ENCODE assay signal across 1 cellular context in the genomic region with DNA sequence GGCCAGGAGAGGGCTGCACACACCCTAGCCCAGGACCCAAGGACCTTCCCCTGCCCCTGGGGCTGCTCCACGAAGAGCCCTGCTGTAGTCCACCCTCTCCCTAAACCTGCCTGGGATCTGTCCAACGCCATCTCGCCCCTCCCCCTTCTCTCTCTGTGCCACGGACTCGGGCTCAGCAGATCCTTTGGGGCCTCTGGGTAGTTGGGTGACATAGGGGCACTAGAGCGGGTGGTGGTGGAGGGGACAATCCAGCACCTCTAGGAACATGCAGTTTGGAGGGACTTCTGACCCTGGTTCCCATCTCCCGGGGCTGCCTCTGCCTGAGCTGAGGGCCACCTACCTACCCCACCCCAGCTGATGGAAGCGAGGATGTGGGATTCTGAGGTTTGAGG.
TF ChIP-seq lines count a peak whose summit lies in the region.

No MANE protein-coding gene starts in this region.

TF ChIP-seq in HEK293T, 16 proteins besides CTCF, POLR2A, EP300 and RAD21:
- TF ChIP-seq ARNT (IDR thresholded peaks at IDR 0.05) (no peak), L3MBTL2 (conservative IDR thresholded peaks at IDR 0.05) (no peak), FOXK2 (IDR thresholded peaks at IDR 0.05) (no peak), NFRKB (IDR thresholded peaks at IDR 0.05) (no peak), ZNF384 (IDR thresholded peaks at IDR 0.05) (no peak), TARDBP (IDR thresholded peaks at IDR 0.05) (no peak), SP1 (IDR thresholded peaks at IDR 0.05) (no peak), ELF4 (IDR thresholded peaks at IDR 0.05) (no peak), HDGF (IDR thresholded peaks at IDR 0.05; ENCODE audit: borderline replicate concordance) (no peak), LEF1 (IDR thresholded peaks at IDR 0.05; ENCODE audit: borderline replicate concordance) (no peak), FOXM1 (IDR thresholded peaks at IDR 0.05; ENCODE audit: borderline replicate concordance) (no peak), BHLHE40 (IDR thresholded peaks at IDR 0.05; ENCODE audit: borderline replicate concordance) (no peak)
- TF ChIP-seq, protein P1, sequence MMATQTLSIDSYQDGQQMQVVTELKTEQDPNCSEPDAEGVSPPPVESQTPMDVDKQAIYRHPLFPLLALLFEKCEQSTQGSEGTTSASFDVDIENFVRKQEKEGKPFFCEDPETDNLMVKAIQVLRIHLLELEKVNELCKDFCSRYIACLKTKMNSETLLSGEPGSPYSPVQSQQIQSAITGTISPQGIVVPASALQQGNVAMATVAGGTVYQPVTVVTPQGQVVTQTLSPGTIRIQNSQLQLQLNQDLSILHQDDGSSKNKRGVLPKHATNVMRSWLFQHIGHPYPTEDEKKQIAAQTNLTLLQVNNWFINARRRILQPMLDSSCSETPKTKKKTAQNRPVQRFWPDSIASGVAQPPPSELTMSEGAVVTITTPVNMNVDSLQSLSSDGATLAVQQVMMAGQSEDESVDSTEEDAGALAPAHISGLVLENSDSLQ (IDR thresholded peaks at IDR 0.05): no peak
